ENCODE assay signal across 16 cellular contexts in genomic region chr2:5539281-5540211, GRCh38.
A peak's percentile ranks its signal among the peaks of the same experiment; 100 is the strongest.
DNase-seq lines count a peak whose midpoint lies in the region; ATAC-seq, FAIRE-seq and TF ChIP-seq lines count a peak whose summit lies in the region.
"Had no signal": no experiment of that assay in that cellular context is flagged by ENCODE, and none has a peak within 500 bp of the region (broad histone marks: within the 10 kb centered on the region; RNA-seq: fewer than 3 reads in every experiment).

No MANE protein-coding gene starts in this region.

- POLR2A ChIA-PET in CD8-positive, alpha-beta T cell (lab: Charles Lee): no interaction called here

- H2AFZ ChIP-seq in astrocyte (ENCODE audit: low read depth, low read length): peak overlapping the region; percentile 63

- 36 to 41% methylated on average over 18 of the region's 18 CpGs for WGBS in sigmoid colon, 2 donors

- TF ChIP-seq POLR2A in sigmoid colon (IDR thresholded peaks at IDR 0.05): no peak

- H3K9me3 ChIP-seq in astrocyte (ENCODE audit: insufficient read depth, low read depth, low read length): peaks cover 7% of the 10 kb centered on the region
- H3K9me3 ChIP-seq in left lung: peaks cover 0 to 16% of the 10 kb centered on the region in 2 donors
- peaks cover 0 to 8% (median under 1%) of the 10 kb centered on the region in 4 donors for H3K9me3 ChIP-seq in sigmoid colon
- no peaks in the 10 kb centered on the region for H3K9me3 ChIP-seq in CD8-positive, alpha-beta T cell (ENCODE audit: low read length)

- DNase-seq in NCI-H146 (lab: John Stamatoyannopoulos, UW): peak; percentile 69
- no peak for DNase-seq in astrocyte (ENCODE audit: low read depth)
- no peak for DNase-seq in left lung
- no peak for DNase-seq in sigmoid colon
- DNase-seq in EL: no peak
- DNase-seq in stimulated activated CD4-positive, alpha-beta T cell treated with anti-CD3 and anti-CD28 coated beads, Interleukin-15, amount 100 ng/mL, for 24 hours: no peak
- no peak for DNase-seq in CD8-positive, alpha-beta T cell
- DNase-seq: activated gamma-delta T cell treated with Interleukin-2 at 50 U/mL for 16 hours, aorta, C1 segment of cervical spinal cord, dorsolateral prefrontal cortex, hippocampal formation, NCI-H774, nucleus accumbens had no signal

- H4K20me1 ChIP-seq in astrocyte (ENCODE audit: insufficient read depth, low read length): no peaks in the 10 kb centered on the region

- no peak overlapping the region for H3K27ac ChIP-seq in astrocyte (ENCODE audit: low read depth, low read length)
- H3K27ac ChIP-seq in left lung: no peak overlapping the region
- peak overlapping the region in 3 of 4 donors; percentile 62 to 77 (median 72) for H3K27ac ChIP-seq in sigmoid colon
- H3K27ac ChIP-seq in CD8-positive, alpha-beta T cell (ENCODE audit: low read depth, low read length): no peak overlapping the region
- H3K27ac ChIP-seq: dorsolateral prefrontal cortex had no signal

- no peak for FAIRE-seq in astrocyte (lab: Jason Lieb, UNC)
- FAIRE-seq: RCC 7860 had no signal

- H3K4me2 ChIP-seq in astrocyte (ENCODE audit: low read length): peak overlapping the region; percentile 35

- no peak overlapping the region for H3K4me3 Mint-ChIP-seq in astrocyte (ENCODE audit: unreplicated experiment)
- H3K4me3 Mint-ChIP-seq in CD8-positive, alpha-beta T cell: no peak overlapping the region

- no peaks in the 10 kb centered on the region for H3K36me3 ChIP-seq in astrocyte (ENCODE audit: insufficient read depth, low read length)
- H3K36me3 ChIP-seq in left lung: no peaks in the 10 kb centered on the region
- no peaks in the 10 kb centered on the region for H3K36me3 ChIP-seq in sigmoid colon
- H3K36me3 ChIP-seq in CD8-positive, alpha-beta T cell (ENCODE audit: insufficient read depth, low read length): no peaks in the 10 kb centered on the region

- H3K36me3 Mint-ChIP-seq in astrocyte (ENCODE audit: low read depth, unreplicated experiment): no peaks in the 10 kb centered on the region
- H3K36me3 Mint-ChIP-seq in CD8-positive, alpha-beta T cell: no peaks in the 10 kb centered on the region

- H3K9ac ChIP-seq in astrocyte (ENCODE audit: low read length): no peak overlapping the region

- ATAC-seq in left lung: peak; percentile 88
- no peak for ATAC-seq in CD8-positive, alpha-beta T cell

- no peaks in the 10 kb centered on the region for H3K27me3 ChIP-seq in astrocyte (ENCODE audit: insufficient read depth, low read length)
- H3K27me3 ChIP-seq in left lung: no peaks in the 10 kb centered on the region
- no peaks in the 10 kb centered on the region for H3K27me3 ChIP-seq in sigmoid colon
- no peaks in the 10 kb centered on the region for H3K27me3 ChIP-seq in CD8-positive, alpha-beta T cell (ENCODE audit: insufficient read depth, low read length)

- H3K4me1 ChIP-seq in astrocyte (ENCODE audit: insufficient read depth, low read length): no peaks in the 10 kb centered on the region
- H3K4me1 ChIP-seq in left lung: no peaks in the 10 kb centered on the region
- peaks cover 0 to 35% (median 5%) of the 10 kb centered on the region in 4 donors for H3K4me1 ChIP-seq in sigmoid colon
- H3K4me1 ChIP-seq in CD8-positive, alpha-beta T cell (ENCODE audit: insufficient read depth, low read length): no peaks in the 10 kb centered on the region

- H3K27ac Mint-ChIP-seq in astrocyte (ENCODE audit: unreplicated experiment): no peak overlapping the region
- no peak overlapping the region for H3K27ac Mint-ChIP-seq in CD8-positive, alpha-beta T cell

- H3K9me3 Mint-ChIP-seq in astrocyte (ENCODE audit: unreplicated experiment): peaks cover 2% of the 10 kb centered on the region
- H3K9me3 Mint-ChIP-seq in CD8-positive, alpha-beta T cell: peaks cover 13% of the 10 kb centered on the region

- TF ChIP-seq CTCF in astrocyte (IDR thresholded peaks at IDR 0.05; ENCODE audit: insufficient read depth, low read depth, low read length) (no peak), left lung (IDR thresholded peaks at IDR 0.05) (no peak), sigmoid colon (IDR thresholded peaks at IDR 0.05) (no peak)
- no peak for TF ChIP-seq CTCF in CD8-positive, alpha-beta T cell (IDR thresholded peaks at IDR 0.05)

- H3K4me3 ChIP-seq in astrocyte (ENCODE audit: insufficient read depth, low read depth, low read length): no peak overlapping the region
- H3K4me3 ChIP-seq in left lung: no peak overlapping the region
- H3K4me3 ChIP-seq in sigmoid colon: no peak overlapping the region
- no peak overlapping the region for H3K4me3 ChIP-seq in CD8-positive, alpha-beta T cell (ENCODE audit: low read depth, low read length)
- H3K4me3 ChIP-seq: dorsolateral prefrontal cortex, lung had no signal

- no peaks in the 10 kb centered on the region for H3K27me3 Mint-ChIP-seq in astrocyte (ENCODE audit: low read depth, unreplicated experiment)
- no peaks in the 10 kb centered on the region for H3K27me3 Mint-ChIP-seq in CD8-positive, alpha-beta T cell (ENCODE audit: low read depth)

- intact Hi-C loops in left lung (cut with DNase I) (no loop called here), sigmoid colon (cut with DNase I) (loop anchor here (5.0 kb wide), 1 partner anchor 158 kb away; no protein-coding TSS in a partner anchor)
- intact Hi-C loops in CD8-positive, alpha-beta T cell (cut with DNase I, micrococcal nuclease): no loop called here

- no peaks in the 10 kb centered on the region for H3K4me1 Mint-ChIP-seq in astrocyte (ENCODE audit: low read depth, unreplicated experiment)
- no peaks in the 10 kb centered on the region for H3K4me1 Mint-ChIP-seq in CD8-positive, alpha-beta T cell (ENCODE audit: low read depth)

- TF ChIP-seq EP300 in sigmoid colon (IDR thresholded peaks at IDR 0.05): no peak

- CTCF ChIA-PET in CD8-positive, alpha-beta T cell (lab: Charles Lee): no interaction called here

- H3K79me2 ChIP-seq in astrocyte (ENCODE audit: insufficient read depth, low read length): no peaks in the 10 kb centered on the region

Comparison
In these comparisons a context has a peak if more than half of its experiments do, and no peak if none do; other contexts are left out.
1. H3K27ac ChIP-seq: peak in sigmoid colon (3 of 4); none in astrocyte (single experiment), left lung (0 of 2) and CD8-positive, alpha-beta T cell (single experiment).